1 cellular context compared by ENCODE assay signal in the genomic region with DNA sequence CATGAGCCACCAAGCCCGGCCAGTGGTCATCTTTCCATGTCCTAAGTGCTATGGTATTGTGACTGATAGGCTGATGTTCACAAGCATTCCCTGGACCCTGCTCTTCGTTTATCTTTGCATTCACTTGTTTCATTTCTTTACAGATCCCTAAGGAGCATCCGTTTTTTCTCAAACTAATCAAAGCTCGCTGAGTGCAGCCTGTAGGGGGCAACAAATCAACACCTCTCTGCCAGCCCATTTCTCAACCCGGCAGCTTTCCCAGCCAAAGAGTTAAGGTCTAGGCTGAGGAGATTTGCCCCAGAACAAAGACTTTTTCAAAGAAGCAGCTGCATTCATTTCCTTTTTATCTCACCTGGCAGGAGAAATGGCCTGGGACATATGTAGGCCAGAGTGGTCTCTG.
A peak's percentile ranks its signal among the peaks of the same experiment; 100 is the strongest.
TF ChIP-seq lines count a peak whose summit lies in the region.

No MANE protein-coding gene starts in this region.

TF ChIP-seq in HepG2, 621 proteins besides CTCF, POLR2A, EP300 and RAD21:
- TF ChIP-seq, protein P1, sequence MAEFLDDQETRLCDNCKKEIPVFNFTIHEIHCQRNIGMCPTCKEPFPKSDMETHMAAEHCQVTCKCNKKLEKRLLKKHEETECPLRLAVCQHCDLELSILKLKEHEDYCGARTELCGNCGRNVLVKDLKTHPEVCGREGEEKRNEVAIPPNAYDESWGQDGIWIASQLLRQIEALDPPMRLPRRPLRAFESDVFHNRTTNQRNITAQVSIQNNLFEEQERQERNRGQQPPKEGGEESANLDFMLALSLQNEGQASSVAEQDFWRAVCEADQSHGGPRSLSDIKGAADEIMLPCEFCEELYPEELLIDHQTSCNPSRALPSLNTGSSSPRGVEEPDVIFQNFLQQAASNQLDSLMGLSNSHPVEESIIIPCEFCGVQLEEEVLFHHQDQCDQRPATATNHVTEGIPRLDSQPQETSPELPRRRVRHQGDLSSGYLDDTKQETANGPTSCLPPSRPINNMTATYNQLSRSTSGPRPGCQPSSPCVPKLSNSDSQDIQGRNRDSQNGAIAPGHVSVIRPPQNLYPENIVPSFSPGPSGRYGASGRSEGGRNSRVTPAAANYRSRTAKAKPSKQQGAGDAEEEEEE (CRISPR knock-in tag; IDR thresholded peaks at IDR 0.05; ENCODE audit: borderline replicate concordance): no peak
- TF ChIP-seq ZNF629 (CRISPR knock-in tag; conservative IDR thresholded peaks at IDR 0.05) (peak; percentile 96), ERF (CRISPR knock-in tag; IDR thresholded peaks at IDR 0.05) (0 out of 2 replicates have a peak, but pooled peaks have one; percentile 26)
